Comparison of ENCODE assay signal across 26 cellular contexts in the genomic region with DNA sequence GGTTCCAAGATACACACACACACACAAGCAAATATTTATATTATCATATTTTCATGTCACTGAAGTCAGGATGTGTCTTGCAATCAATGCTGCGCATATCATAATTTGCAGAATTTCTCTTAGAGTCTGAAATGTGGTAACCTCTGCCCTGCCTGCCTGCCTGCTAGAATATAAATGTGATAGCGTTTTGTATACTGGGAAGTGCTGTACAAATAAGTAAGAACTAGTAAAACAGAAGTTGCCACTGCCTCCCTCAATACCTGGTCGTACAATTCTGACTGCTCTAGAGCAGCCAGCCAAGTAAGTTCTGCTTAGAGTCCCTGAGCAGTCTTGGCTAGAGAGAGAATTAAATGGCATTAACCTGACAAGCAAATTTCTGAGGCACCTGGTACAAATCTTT.
"Had no signal": no experiment of that assay in that cellular context is flagged by ENCODE, and none has a peak within 500 bp of the region (broad histone marks: within the 10 kb centered on the region; RNA-seq: fewer than 3 reads in every experiment).

No MANE protein-coding gene starts in this region.

- H3K27ac ChIP-seq: dorsolateral prefrontal cortex, esophagus squamous epithelium, neural progenitor cell, parathyroid adenoma, right atrium auricular region, stomach, thoracic aorta, tibial nerve, upper lobe of right lung, uterus had no signal

- ATAC-seq: left lobe of liver; naive thymus-derived CD4-positive, alpha-beta T cell; sciatic nerve; stimulated activated effector memory CD8-positive, alpha-beta T cell treated with anti-CD3 and anti-CD28 coated beads, Interleukin-12 subunit alpha, Interleukin-12 subunit beta, amount 100 ng/mL, for 72 hours; upper lobe of right lung had no signal

- H3K9ac ChIP-seq: neural progenitor cell, parathyroid adenoma had no signal

- H3K4me3 Mint-ChIP-seq: naive thymus-derived CD4-positive, alpha-beta T cell; nephron; neural progenitor cell; stimulated activated effector memory CD8-positive, alpha-beta T cell treated with anti-CD3 and anti-CD28 coated beads, Interleukin-12 subunit alpha, Interleukin-12 subunit beta, amount 100 ng/mL, for 72 hours had no signal

- H3K27ac Mint-ChIP-seq: naive thymus-derived CD4-positive, alpha-beta T cell; nephron; neural progenitor cell; progenitor cell of endocrine pancreas; stimulated activated effector memory CD8-positive, alpha-beta T cell treated with anti-CD3 and anti-CD28 coated beads, Interleukin-12 subunit alpha, Interleukin-12 subunit beta, amount 100 ng/mL, for 72 hours had no signal

- H3K4me1 ChIP-seq: parathyroid adenoma, right atrium auricular region, stomach, tibial nerve, upper lobe of right lung, uterus had no signal

- H3K36me3 Mint-ChIP-seq: naive thymus-derived CD4-positive, alpha-beta T cell; neural progenitor cell; stimulated activated effector memory CD8-positive, alpha-beta T cell treated with anti-CD3 and anti-CD28 coated beads, Interleukin-12 subunit alpha, Interleukin-12 subunit beta, amount 100 ng/mL, for 72 hours had no signal

- DNase-seq: dorsolateral prefrontal cortex; effector CD4-positive, alpha-beta T cell; esophagus squamous epithelium; kidney; mesenchymal stem cell; midbrain; naive thymus-derived CD4-positive, alpha-beta T cell; stimulated activated CD4-positive, alpha-beta T cell treated with anti-CD3 and anti-CD28 coated beads, Interleukin-2, amount 100 ng/mL, for 24 hours; stimulated activated CD4-positive, alpha-beta T cell treated with anti-CD3 and anti-CD28 coated beads, Interleukin-4, amount 100 ng/mL, for 24 hours; stimulated activated naive CD4-positive, alpha-beta T cell treated with Interleukin-2 at 50 U/mL for 16 hours; stomach; upper lobe of right lung; uterus had no signal

- H3K36me3 ChIP-seq: esophagus squamous epithelium, right atrium auricular region, stomach, thoracic aorta, tibial nerve, upper lobe of right lung, uterus had no signal

- H3K9me3 ChIP-seq: thoracic aorta, upper lobe of right lung, uterus had no signal

- H2AFZ ChIP-seq: parathyroid adenoma had no signal

- FAIRE-seq: colon, frontal cortex, kidney had no signal

- H3K4me3 ChIP-seq: dorsolateral prefrontal cortex, esophagus squamous epithelium, lung, neural progenitor cell, right atrium auricular region, stomach, thoracic aorta, tibial nerve, upper lobe of right lung, uterus had no signal

- H3K4me2 ChIP-seq: neural progenitor cell had no signal

- H3K27me3 ChIP-seq: neural progenitor cell, right atrium auricular region, stomach, tibial nerve, upper lobe of right lung, uterus had no signal

- H3K4me1 Mint-ChIP-seq: naive thymus-derived CD4-positive, alpha-beta T cell; nephron; neural progenitor cell; stimulated activated effector memory CD8-positive, alpha-beta T cell treated with anti-CD3 and anti-CD28 coated beads, Interleukin-12 subunit alpha, Interleukin-12 subunit beta, amount 100 ng/mL, for 72 hours had no signal

- H3K79me2 ChIP-seq: parathyroid adenoma had no signal
